In the genomic region with DNA sequence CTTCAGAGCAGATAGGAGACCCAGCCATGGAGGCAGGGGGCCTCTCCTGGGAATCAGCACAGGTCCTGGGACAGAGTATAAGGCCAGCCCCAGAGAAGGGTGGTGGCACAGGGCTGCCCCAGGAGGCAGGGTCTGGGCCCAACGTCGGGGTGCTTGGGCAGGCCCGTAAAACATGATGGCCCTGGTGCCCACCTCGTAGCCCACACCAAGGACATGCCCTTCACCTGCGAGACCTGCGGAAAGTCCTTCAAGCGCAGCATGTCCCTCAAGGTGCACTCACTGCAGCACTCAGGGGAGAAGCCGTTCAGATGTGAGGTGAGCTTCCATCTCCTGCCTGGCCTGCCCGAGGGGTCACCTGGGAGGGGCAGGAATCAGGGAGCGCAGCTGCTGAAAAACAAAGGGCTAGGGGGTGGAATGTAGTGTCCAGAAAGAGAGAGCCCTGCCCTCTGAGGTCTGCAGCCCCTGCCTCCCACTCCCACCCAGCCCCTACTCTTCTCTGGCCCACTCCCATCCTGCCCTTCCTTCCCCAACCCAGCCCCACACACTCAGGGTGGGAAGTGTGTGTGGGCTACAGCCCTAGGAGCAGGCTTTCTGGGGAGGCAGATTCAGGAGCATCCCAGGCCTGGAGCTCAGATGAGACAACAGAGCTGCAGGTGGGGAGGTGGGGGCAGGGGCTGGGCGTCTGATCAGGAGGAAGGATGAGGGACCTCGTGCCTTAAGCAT, we compare ENCODE assay signal across 1 cellular context.
TF ChIP-seq lines count a peak whose summit lies in the region.

No MANE protein-coding gene starts in this region.

TF ChIP-seq in K562, 482 proteins besides CTCF, POLR2A, EP300 and RAD21:
- TF ChIP-seq POLR2G (IDR thresholded peaks at IDR 0.05; ENCODE audit: low read depth, low read length) (peak; percentile 22; the same call in 1 of the 2 replicates), ZNF184 (CRISPR knock-in tag; IDR thresholded peaks at IDR 0.05) (no peak)
TF ChIP-seq in K562: peak in this region for 1.
